In the genomic region with DNA sequence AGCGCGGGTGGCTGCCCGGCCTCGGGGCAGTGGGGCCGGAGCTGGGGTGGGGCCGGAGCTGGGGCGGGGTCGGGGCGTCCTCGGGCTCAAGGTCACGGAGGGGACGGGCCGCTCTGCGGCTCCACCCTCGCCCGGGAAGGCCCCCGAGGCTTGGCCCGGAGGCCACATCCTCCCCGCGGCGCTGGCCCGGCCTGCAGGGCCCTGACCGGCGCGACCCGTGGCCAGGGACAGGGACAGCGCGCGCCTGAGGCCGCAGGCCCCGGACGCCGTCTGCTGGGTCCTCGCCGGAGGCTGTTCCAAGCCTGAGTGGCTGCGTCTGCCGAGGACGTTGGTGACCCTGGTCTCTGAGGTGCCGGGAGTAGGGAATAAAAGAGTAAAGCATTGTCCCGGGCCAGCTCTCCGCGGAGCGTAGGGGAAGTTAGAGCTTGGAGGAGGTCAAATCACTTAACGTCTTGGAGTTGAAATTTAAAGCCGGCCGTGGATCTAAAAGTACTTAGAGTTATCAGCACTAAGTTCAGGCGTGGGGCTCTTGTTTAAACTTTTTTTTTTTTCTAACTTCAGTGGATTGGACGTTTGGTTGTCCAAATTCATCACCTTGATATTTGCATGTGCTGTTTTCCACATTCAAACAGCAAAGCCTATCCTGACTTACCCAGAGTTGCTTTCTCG, we compare ENCODE assay signal across 8 cellular contexts. TPM values are rescaled to one million over a fixed set of nuclear protein-coding genes. Genes with fewer than 3 reads are reported as not detected.
A peak's percentile ranks its signal among the peaks of the same experiment; 100 is the strongest.
DNase-seq lines count a peak whose midpoint lies in the region; ATAC-seq, FAIRE-seq and TF ChIP-seq lines count a peak whose summit lies in the region.

No MANE protein-coding gene starts in this region.

- H3K4me1 ChIP-seq in HUES48 (ENCODE audit: control insufficient read depth, insufficient read depth, low read length) (0 out of 2 replicates have a peak, but pooled peaks cover 6% of the 10 kb centered on the region), K562 (replicated peaks in 1 of 2; ENCODE audit: control insufficient read depth in 2 of 2, insufficient read depth in 2 of 2, low read length in 2 of 2) (peaks cover 12 to 13% of the 10 kb centered on the region in 2 experiments; a peak in 4 of 5 replicates), skeletal muscle satellite cell (ENCODE audit: control insufficient read depth, insufficient read depth, low read length) (peaks cover 12% of the 10 kb centered on the region)

- H3K9me3 ChIP-seq in HUES48 (ENCODE audit: control insufficient read depth, insufficient read depth, low read length) (no peaks in the 10 kb centered on the region), SU-DHL-6 (ENCODE audit: insufficient read depth, low read length) (no peaks in the 10 kb centered on the region), K562 (replicated peaks; ENCODE audit: control insufficient read depth, insufficient read depth, low read depth, low read length) (no peaks in the 10 kb centered on the region), iPS-18c (ENCODE audit: control insufficient read depth, insufficient read depth, low read length) (no peaks in the 10 kb centered on the region), skeletal muscle satellite cell (replicated peaks; ENCODE audit: low read length) (no peaks in the 10 kb centered on the region)

- peak overlapping the region; percentile 89 for H3K4me3 ChIP-seq in HUES48 (ENCODE audit: low read depth, low read length)
- H3K4me3 ChIP-seq in SU-DHL-6 (ENCODE audit: insufficient read depth, low read length, poor library complexity, severe bottlenecking), result peak overlapping the region; percentile 94
- peak overlapping the region; percentile 91 for H3K4me3 ChIP-seq in K562
- H3K4me3 ChIP-seq in iPS-18c (ENCODE audit: insufficient read depth, low read depth, low read length), result peak overlapping the region; percentile 91
- H3K4me3 ChIP-seq in skeletal muscle satellite cell (ENCODE audit: low read length), result peak overlapping the region; percentile 92

- peak overlapping the region; percentile 61 for H3K4me2 ChIP-seq in SU-DHL-6 (ENCODE audit: low read depth, low read length, poor library complexity, severe bottlenecking)
- H3K4me2 ChIP-seq in K562 (ENCODE audit: insufficient read depth, low read length), result peak overlapping the region; percentile 87
- H3K4me2 ChIP-seq in skeletal muscle satellite cell (ENCODE audit: low read length), result peak overlapping the region; percentile 98

- DNase-seq in ELR (ENCODE audit: low read depth) (peak; percentile 77), K562 (ENCODE audit: extremely low read depth in 1 of 4, low spot score in 3 of 4) (peak in 2 of 4 experiments; percentile 87 to 89), GDM1 (lab: John Stamatoyannopoulos, UW) (no peak)

- H3K79me2 ChIP-seq in SU-DHL-6 (ENCODE audit: insufficient read depth, low read length) (no peaks in the 10 kb centered on the region), K562 (ENCODE audit: control insufficient read depth, insufficient read depth, low read length) (peaks cover 28% of the 10 kb centered on the region)

- H3F3A ChIP-seq in SU-DHL-6 (ENCODE audit: insufficient read depth), result peaks cover 15% of the 10 kb centered on the region

- CTCF ChIA-PET in K562 (lab: Yijun Ruan, JAX; ENCODE audit: low intra/inter-chr PET ratio), result no interaction called here

- ATAC-seq in GM21515 (IDR thresholded peaks at IDR 0.05; ENCODE audit: unreplicated experiment) (peak; percentile 64), K562 (peak; percentile 95)

- peak; percentile 74 for TF ChIP-seq POLR2A in K562 (conservative IDR thresholded peaks at IDR 0.05)

- TF ChIP-seq RAD21 in K562 (CRISPR knock-in tag; conservative IDR thresholded peaks at IDR 0.05 in 1 of 2, IDR thresholded peaks at IDR 0.05 in 1 of 2), result no peak

- intact Hi-C loops in K562 (cut with micrococcal nuclease), result loop anchor here (5.0 to 10.0 kb wide), 3 partner anchors 220 to 390 kb away; partner anchors contain the start of gene VOPP1

- no peaks in the 10 kb centered on the region for H4K20me1 ChIP-seq in SU-DHL-6 (ENCODE audit: low read depth, low read length)
- H4K20me1 ChIP-seq in K562 (replicated peaks; ENCODE audit: control insufficient read depth, insufficient read depth, low read length), result no peaks in the 10 kb centered on the region

- 0 out of 2 replicates have a peak, but pooled peaks have one; percentile 10 for TF ChIP-seq EP300 in K562 (IDR thresholded peaks at IDR 0.05; ENCODE audit: low read length)

- WGBS in K562 (ENCODE audit: insufficient coverage, low coverage, missing lambda C conversion rate), result 0% methylated on average over 20 of the region's 49 CpGs

- in situ Hi-C loops in K562 (cut with MboI), result no loop called here

- POLR2A ChIA-PET in K562 (lab: Yijun Ruan, JAX), result interaction anchor here (0.6 to 1.0 kb wide), 3 partner anchors 23 to 96 kb away, joined by 3 to 7 read pairs (median 4); no protein-coding TSS in a partner anchor

- H3K9me2 ChIP-seq in SU-DHL-6 (replicated peaks; ENCODE audit: insufficient read depth, low read length), result no peaks in the 10 kb centered on the region

- H3K27me3 ChIP-seq in HUES48 (ENCODE audit: control insufficient read depth, insufficient read depth, low read length) (peaks cover 6% of the 10 kb centered on the region; the same call in 1 of the 2 replicates), SU-DHL-6 (ENCODE audit: low read length) (no peaks in the 10 kb centered on the region), K562 (ENCODE audit: control insufficient read depth in 2 of 2, insufficient read depth in 2 of 2, low read length in 2 of 2) (no peaks in the 10 kb centered on the region), skeletal muscle satellite cell (ENCODE audit: control insufficient read depth, insufficient read depth, low read length) (no peaks in the 10 kb centered on the region)

- H3K36me3 ChIP-seq in HUES48 (ENCODE audit: control insufficient read depth, insufficient read depth, low read length) (0 out of 2 replicates have a peak, but pooled peaks cover 4% of the 10 kb centered on the region), SU-DHL-6 (ENCODE audit: low read length) (no peaks in the 10 kb centered on the region), K562 (ENCODE audit: control insufficient read depth, insufficient read depth, low read length) (peaks cover 16% of the 10 kb centered on the region), skeletal muscle satellite cell (ENCODE audit: insufficient read depth, low read length) (peaks cover 9% of the 10 kb centered on the region)

- no peak for FAIRE-seq in K562 (lab: Jason Lieb, UNC)

- H2AFZ ChIP-seq in SU-DHL-6 (ENCODE audit: low read depth, low read length, severe bottlenecking) (peak overlapping the region; percentile 100), K562 (ENCODE audit: low read depth, low read length) (peak overlapping the region; percentile 85)

- no TSS peak for BruUV-seq in K562 (replicated peaks; lab: Mats Ljungman, UMichigan)

- H3K27ac ChIP-seq in HUES48 (ENCODE audit: low read depth, low read length) (peak overlapping the region; percentile 81), SU-DHL-6 (ENCODE audit: low read depth, low read length) (peak overlapping the region; percentile 69), K562 (ENCODE audit: extremely low read depth, low read depth, low read length) (peak overlapping the region; percentile 90)

- H3K9me1 ChIP-seq in K562 (ENCODE audit: control insufficient read depth, insufficient read depth, low read length), result no peaks in the 10 kb centered on the region

- H3K9ac ChIP-seq in HUES48 (ENCODE audit: low read depth, low read length) (peak overlapping the region; percentile 76), SU-DHL-6 (ENCODE audit: low read length) (peak overlapping the region; percentile 88), K562 (ENCODE audit: insufficient read depth in 1 of 2, low read depth in 2 of 2, low read length in 2 of 2) (peak overlapping the region; percentile 82 to 94), skeletal muscle satellite cell (ENCODE audit: low read depth, low read length) (peak overlapping the region; percentile 94)

- TF ChIP-seq CTCF in SU-DHL-6 (IDR thresholded peaks at IDR 0.05; ENCODE audit: insufficient read depth, low read length, poor library complexity, severe bottlenecking) (no peak), K562 (IDR thresholded peaks at IDR 0.05 in 2 of 3, conservative IDR thresholded peaks at IDR 0.05 in 1 of 3; ENCODE audit: insufficient read depth in 2 of 3, low read depth in 1 of 3, low read length in 3 of 3) (0 out of 6 replicates have a peak, but pooled peaks of 1 of the 3 experiments have one; percentile 7)

RNA-seq across cellular contexts. Expression of gene NIPSNAP2, which starts 0.6 kb away (rescaled TPM):
- total RNA-seq in K562 (2011; cell fraction: chromatin; rRNA removed; ENCODE audit: low replicate concordance), result 39.0 and 69.5 TPM in 2 replicates
- total RNA-seq in K562 (2011; cell fraction: nucleolus; rRNA removed), result 43.2 and 44.0 TPM in 2 replicates
- 62.8 and 87.3 TPM in 2 replicates for total RNA-seq in K562 (2011; cell fraction: nucleoplasm; rRNA removed)
- total RNA-seq in K562 (2014; rRNA removed) (46.0 and 73.7 TPM in 2 replicates), K562 (2014; rRNA removed; fragmentation: Illumina TruSeq; extraction: Trizol) (68.4 and 77.2 TPM in 2 replicates), K562 (2015; rRNA removed; fragmentation: Illumina TruSeq; extraction: Trizol) (61.3 and 62.8 TPM in 2 replicates), K562 (2021) (52.5 and 52.7 TPM in 2 replicates)
- polyA plus RNA-seq in K562 (2011; rRNA removed) (100 and 107 TPM in 2 replicates), K562 (2014; fragmentation: Illumina TruSeq; extraction: Trizol) (65.8 and 79.4 TPM in 2 replicates), K562 (2014; fragmentation: Nextera tagmentation; extraction: Ambion mirVana) (10 to 100 TPM; 24.9 to 30.4 TPM), K562 (2014; rRNA removed) (53.0 and 53.9 TPM in 2 replicates)
- polyA plus RNA-seq in K562 (2011; cell fraction: cytosol; rRNA removed), result 23.7 and 44.2 TPM in 2 replicates
- 25.7 and 44.6 TPM in 2 replicates for polyA plus RNA-seq in K562 (2011; cell fraction: nucleus; rRNA removed)
- 42.3 and 52.0 TPM in 2 replicates for polyA plus RNA-seq in K562 (2012)
- polyA minus RNA-seq in K562 (2011; rRNA and poly(A)+ RNA removed), result 70.9 and 89.4 TPM in 2 replicates
- 24.7 and 34.9 TPM in 2 replicates for polyA minus RNA-seq in K562 (2011; cell fraction: cytosol; rRNA and poly(A)+ RNA removed)
- 44.0 and 55.2 TPM in 2 replicates for polyA minus RNA-seq in K562 (2011; cell fraction: nucleus; rRNA and poly(A)+ RNA removed)
- total RNA-seq in skeletal muscle satellite cell (2012; rRNA removed), result 36.8 and 38.0 TPM in 2 replicates

RNA-seq across cellular contexts. Expression of gene MRPS17, which starts 13.3 kb away (rescaled TPM):
- total RNA-seq in K562 (2011; cell fraction: chromatin; rRNA removed; ENCODE audit: low replicate concordance), result 13.1 and 15.3 TPM in 2 replicates
- total RNA-seq in K562 (2011; cell fraction: nucleolus; rRNA removed), result 15.3 and 19.8 TPM in 2 replicates
- total RNA-seq in K562 (2011; cell fraction: nucleoplasm; rRNA removed), result 22.7 and 32.4 TPM in 2 replicates
- total RNA-seq in K562 (2014; rRNA removed), result 25.9 and 32.8 TPM in 2 replicates
- total RNA-seq in K562 (2014; rRNA removed; fragmentation: Illumina TruSeq; extraction: Trizol), result 43.9 and 45.4 TPM in 2 replicates
- 37.9 and 43.9 TPM in 2 replicates for total RNA-seq in K562 (2015; rRNA removed; fragmentation: Illumina TruSeq; extraction: Trizol)
- 37.7 and 39.8 TPM in 2 replicates for total RNA-seq in K562 (2021)
- 37.7 and 53.4 TPM in 2 replicates for polyA plus RNA-seq in K562 (2011; rRNA removed)
- polyA plus RNA-seq in K562 (2011; cell fraction: cytosol; rRNA removed), result 18.1 and 20.7 TPM in 2 replicates
- 9.8 and 12.5 TPM in 2 replicates for polyA plus RNA-seq in K562 (2011; cell fraction: nucleus; rRNA removed)
- polyA plus RNA-seq in K562 (2012), result 16.7 and 44.2 TPM in 2 replicates
- 34.0 and 35.9 TPM in 2 replicates for polyA plus RNA-seq in K562 (2014; fragmentation: Illumina TruSeq; extraction: Trizol)
- polyA plus RNA-seq in K562 (2014; fragmentation: Nextera tagmentation; extraction: Ambion mirVana), result 10 to 100 TPM; 98.1 to 99.3 TPM
- polyA plus RNA-seq in K562 (2014; rRNA removed), result 33.1 and 43.3 TPM in 2 replicates
- polyA minus RNA-seq in K562 (2011; rRNA and poly(A)+ RNA removed), result 13.1 and 17.1 TPM in 2 replicates
- 8.9 and 9.4 TPM in 2 replicates for polyA minus RNA-seq in K562 (2011; cell fraction: cytosol; rRNA and poly(A)+ RNA removed)
- 7.0 and 9.0 TPM in 2 replicates for polyA minus RNA-seq in K562 (2011; cell fraction: nucleus; rRNA and poly(A)+ RNA removed)
- 14.7 and 16.4 TPM in 2 replicates for total RNA-seq in skeletal muscle satellite cell (2012; rRNA removed)
